In genomic region chr16:4661661-4662060, GRCh38 we compare ENCODE assay signal across 10 cellular contexts. TPM values are rescaled to one million over a fixed set of nuclear protein-coding genes. Genes with fewer than 3 reads are reported as not detected.
A peak's percentile ranks its signal among the peaks of the same experiment; 100 is the strongest.
DNase-seq lines count a peak whose midpoint lies in the region; ATAC-seq, FAIRE-seq and TF ChIP-seq lines count a peak whose summit lies in the region.
"Had no signal": no experiment of that assay in that cellular context is flagged by ENCODE, and none has a peak within 500 bp of the region (broad histone marks: within the 10 kb centered on the region; RNA-seq: fewer than 3 reads in every experiment).

No MANE protein-coding gene starts in this region.

- DNase-seq in CD8-positive, alpha-beta memory T cell: no peak
- DNase-seq in NCI-H1694 (lab: John Stamatoyannopoulos, UW) (peak; percentile 72), astrocyte (ENCODE audit: low read depth) (peak; percentile 38), midbrain (lab: John Stamatoyannopoulos, UW) (peak; percentile 37), mucosa of descending colon (no peak), H9 (no peak)
- DNase-seq in stimulated activated naive CD8-positive, alpha-beta T cell treated with anti-CD3 and anti-CD28 coated beads, Interleukin-15, amount 100 ng/mL, for 72 hours: no peak
- DNase-seq: Peyer's patch had no signal

- H3K27me3 Mint-ChIP-seq in CD8-positive, alpha-beta memory T cell: no peaks in the 10 kb centered on the region
- H3K27me3 Mint-ChIP-seq in astrocyte (ENCODE audit: low read depth, unreplicated experiment) (no peaks in the 10 kb centered on the region), H9 (ENCODE audit: low read depth) (no peaks in the 10 kb centered on the region; the same call in 1 of the 2 replicates)
- no peaks in the 10 kb centered on the region for H3K27me3 Mint-ChIP-seq in stimulated activated naive CD8-positive, alpha-beta T cell treated with anti-CD3 and anti-CD28 coated beads, Interleukin-15, amount 100 ng/mL, for 72 hours
- H3K27me3 Mint-ChIP-seq: memory B cell had no signal

- H2BK20ac ChIP-seq in H9 (ENCODE audit: low read depth, low read length, poor library complexity, severe bottlenecking): no peak overlapping the region

- no peak overlapping the region for H3K4ac ChIP-seq in H9 (ENCODE audit: low read depth, low read length)

- no peak overlapping the region for H4K91ac ChIP-seq in H9 (ENCODE audit: insufficient read length, low read depth, low read length)

- no peak overlapping the region for H2BK12ac ChIP-seq in H9 (ENCODE audit: insufficient read length, low read depth, low read length)

- no peak overlapping the region for H3K18ac ChIP-seq in H9 (ENCODE audit: insufficient read length, low read depth, low read length)

- no peak overlapping the region for H3K14ac ChIP-seq in H9 (ENCODE audit: insufficient read depth, low read length)

- H3K36me3 Mint-ChIP-seq in CD8-positive, alpha-beta memory T cell: peaks cover 0 to 29% (median 0%) of the 10 kb centered on the region in 3 donors
- H3K36me3 Mint-ChIP-seq in astrocyte (ENCODE audit: low read depth, unreplicated experiment): peaks cover 10% of the 10 kb centered on the region
- H3K36me3 Mint-ChIP-seq in H9 (ENCODE audit: insufficient read depth in 1 of 3, low read depth in 3 of 3): peaks cover 6 to 52% (median 27%) of the 10 kb centered on the region in 3 experiments; a peak in 6 of 7 replicates

- no peaks in the 10 kb centered on the region for H3K79me1 ChIP-seq in H9 (ENCODE audit: insufficient read depth, low read depth, low read length, poor library complexity, severe bottlenecking)

- no peaks in the 10 kb centered on the region for H3K27me3 ChIP-seq in CD8-positive, alpha-beta memory T cell (ENCODE audit: insufficient read depth, low read length, poor library complexity, severe bottlenecking)
- H3K27me3 ChIP-seq in astrocyte (ENCODE audit: insufficient read depth, low read length) (no peaks in the 10 kb centered on the region), H9 (ENCODE audit: insufficient read depth, low read length) (no peaks in the 10 kb centered on the region)
- H3K27me3 ChIP-seq: Peyer's patch had no signal

- WGBS in H9 (ENCODE audit: extremely low coverage, insufficient read length, low lambda C conversion rate): no CpG with 5 or more reads among the region's 11 CpGs

- H3K27ac Mint-ChIP-seq in CD8-positive, alpha-beta memory T cell: peak overlapping the region in 7 of 8 donors; percentile 15 to 95 (median 61)
- H3K27ac Mint-ChIP-seq in astrocyte (ENCODE audit: unreplicated experiment) (no peak overlapping the region), H9 (no peak overlapping the region)
- H3K27ac Mint-ChIP-seq in stimulated activated naive CD8-positive, alpha-beta T cell treated with anti-CD3 and anti-CD28 coated beads, Interleukin-15, amount 100 ng/mL, for 72 hours: peak overlapping the region in 1 of 2 donors; percentile 78
- H3K27ac Mint-ChIP-seq: memory B cell had no signal

- H2AFZ ChIP-seq in astrocyte (ENCODE audit: low read depth, low read length): no peak overlapping the region
- no peak overlapping the region for H2AFZ ChIP-seq in H9 (ENCODE audit: low read length)

- H3K9ac ChIP-seq in astrocyte (ENCODE audit: low read length) (no peak overlapping the region), H9 (ENCODE audit: extremely low read depth, insufficient read length, low read length) (no peak overlapping the region)

- H3T11ph ChIP-seq in H9 (ENCODE audit: low read length): no peak overlapping the region

- no peak overlapping the region for H3K4me3 ChIP-seq in CD8-positive, alpha-beta memory T cell (ENCODE audit: low read length)
- H3K4me3 ChIP-seq in astrocyte (ENCODE audit: insufficient read depth, low read depth, low read length) (no peak overlapping the region), mucosa of descending colon (no peak overlapping the region)
- H3K4me3 ChIP-seq: Peyer's patch had no signal

- H2BK120ac ChIP-seq in H9 (ENCODE audit: low read depth, low read length, poor library complexity, severe bottlenecking): no peak overlapping the region

- no peak overlapping the region for H3K23ac ChIP-seq in H9 (ENCODE audit: insufficient read length, low read depth, low read length)

- H3K4me1 ChIP-seq in CD8-positive, alpha-beta memory T cell (ENCODE audit: insufficient read depth, low read length): peaks cover 59% of the 10 kb centered on the region
- H3K4me1 ChIP-seq in astrocyte (ENCODE audit: insufficient read depth, low read length) (peaks cover 33% of the 10 kb centered on the region), mucosa of descending colon (ENCODE audit: low read depth) (peaks cover 28% of the 10 kb centered on the region), H9 (ENCODE audit: insufficient read depth, low read length) (no peaks in the 10 kb centered on the region)

- CTCF ChIA-PET in CD8-positive, alpha-beta memory T cell (lab: Charles Lee): no interaction called here

- ATAC-seq in stimulated activated naive CD8-positive, alpha-beta T cell treated with anti-CD3 and anti-CD28 coated beads, Interleukin-15, amount 100 ng/mL, for 72 hours: no peak
- ATAC-seq in HG03439 (IDR thresholded peaks at IDR 0.05; ENCODE audit: unreplicated experiment): no peak
- no peak for ATAC-seq in mucosa of descending colon

- H4K5ac ChIP-seq in H9 (ENCODE audit: insufficient read length, low read depth, low read length): no peak overlapping the region

- no peaks in the 10 kb centered on the region for H3K36me3 ChIP-seq in CD8-positive, alpha-beta memory T cell (ENCODE audit: insufficient read depth, low read length)
- H3K36me3 ChIP-seq in astrocyte (ENCODE audit: insufficient read depth, low read length) (peaks cover 3% of the 10 kb centered on the region), mucosa of descending colon (ENCODE audit: low read depth) (peaks cover 6% of the 10 kb centered on the region)

- H3K27ac ChIP-seq in CD8-positive, alpha-beta memory T cell (ENCODE audit: low read depth, low read length): no peak overlapping the region
- H3K27ac ChIP-seq in astrocyte (ENCODE audit: low read depth, low read length): no peak overlapping the region
- H3K27ac ChIP-seq in H9 (ENCODE audit: insufficient read length, low read depth, low read length): no peak overlapping the region
- H3K27ac ChIP-seq: Peyer's patch had no signal

- H4K20me1 ChIP-seq in astrocyte (ENCODE audit: insufficient read depth, low read length) (peaks cover 62% of the 10 kb centered on the region), H9 (ENCODE audit: control insufficient read depth, insufficient read depth, insufficient read length) (no peaks in the 10 kb centered on the region)

- FAIRE-seq in astrocyte (lab: Jason Lieb, UNC): no peak

- intact Hi-C loops in mucosa of descending colon (cut with DNase I, micrococcal nuclease): no loop called here

- no peaks in the 10 kb centered on the region for H3K23me2 ChIP-seq in H9 (ENCODE audit: insufficient read length, low read depth, low read length, poor library complexity, severe bottlenecking)

- H3K4me1 Mint-ChIP-seq in CD8-positive, alpha-beta memory T cell: peaks cover 32 to 56% (median 49%) of the 10 kb centered on the region in 3 donors
- H3K4me1 Mint-ChIP-seq in astrocyte (ENCODE audit: low read depth, unreplicated experiment): peaks cover 20% of the 10 kb centered on the region
- H3K4me1 Mint-ChIP-seq in stimulated activated naive CD8-positive, alpha-beta T cell treated with anti-CD3 and anti-CD28 coated beads, Interleukin-15, amount 100 ng/mL, for 72 hours: peaks cover 73% of the 10 kb centered on the region
- H3K4me1 Mint-ChIP-seq in H9: peaks cover 0 to 8% of the 10 kb centered on the region in 2 experiments; a peak in 2 of 4 replicates

- no peak overlapping the region for H2AK5ac ChIP-seq in H9 (ENCODE audit: insufficient read length, low read length)

- H3K9me3 ChIP-seq in CD8-positive, alpha-beta memory T cell (ENCODE audit: low read length): no peaks in the 10 kb centered on the region
- H3K9me3 ChIP-seq in astrocyte (ENCODE audit: insufficient read depth, low read depth, low read length): no peaks in the 10 kb centered on the region
- no peaks in the 10 kb centered on the region for H3K9me3 ChIP-seq in mucosa of descending colon
- H3K9me3 ChIP-seq in H9 (ENCODE audit: control insufficient read depth, low read depth, low read length): no peaks in the 10 kb centered on the region
- H3K9me3 ChIP-seq: Peyer's patch had no signal

- H2BK5ac ChIP-seq in H9 (ENCODE audit: insufficient read length, low read length): no peak overlapping the region

- H3K56ac ChIP-seq in H9 (ENCODE audit: insufficient read length, low read depth, low read length): no peak overlapping the region

- H3K79me2 ChIP-seq in astrocyte (ENCODE audit: insufficient read depth, low read length) (peaks cover 30% of the 10 kb centered on the region), H9 (ENCODE audit: insufficient read depth, low read length) (no peaks in the 10 kb centered on the region)

- no peak overlapping the region for H4K8ac ChIP-seq in H9 (replicated peaks; ENCODE audit: insufficient read length, low read depth, low read length)

- TF ChIP-seq CTCF in astrocyte (IDR thresholded peaks at IDR 0.05; ENCODE audit: insufficient read depth, low read depth, low read length): no peak
- no peak for TF ChIP-seq CTCF in mucosa of descending colon (IDR thresholded peaks at IDR 0.05)
- no peak for TF ChIP-seq CTCF in H9 (conservative IDR thresholded peaks at IDR 0.05)

- no peak overlapping the region for H2BK15ac ChIP-seq in H9 (ENCODE audit: low read depth, low read length)

- no peak overlapping the region for H3K4me3 Mint-ChIP-seq in CD8-positive, alpha-beta memory T cell
- H3K4me3 Mint-ChIP-seq in astrocyte (ENCODE audit: unreplicated experiment) (peak overlapping the region; percentile 27), H9 (no peak overlapping the region)
- no peak overlapping the region for H3K4me3 Mint-ChIP-seq in stimulated activated naive CD8-positive, alpha-beta T cell treated with anti-CD3 and anti-CD28 coated beads, Interleukin-15, amount 100 ng/mL, for 72 hours
- H3K4me3 Mint-ChIP-seq: memory B cell had no signal

- no peaks in the 10 kb centered on the region for H3K9me3 Mint-ChIP-seq in CD8-positive, alpha-beta memory T cell
- H3K9me3 Mint-ChIP-seq in astrocyte (ENCODE audit: unreplicated experiment) (no peaks in the 10 kb centered on the region), H9 (no peaks in the 10 kb centered on the region)
- no peaks in the 10 kb centered on the region for H3K9me3 Mint-ChIP-seq in stimulated activated naive CD8-positive, alpha-beta T cell treated with anti-CD3 and anti-CD28 coated beads, Interleukin-15, amount 100 ng/mL, for 72 hours
- H3K9me3 Mint-ChIP-seq: memory B cell had no signal

- no peak overlapping the region for H3K4me2 ChIP-seq in astrocyte (ENCODE audit: low read length)
- no peak overlapping the region for H3K4me2 ChIP-seq in H9 (ENCODE audit: insufficient read depth, insufficient read length, low read length)

- POLR2A ChIA-PET in CD8-positive, alpha-beta memory T cell (lab: Charles Lee): no interaction called here

RNA-seq across cellular contexts. Expression of gene NUDT16L1, which starts 31.7 kb away (rescaled TPM):
- 10 to 100 TPM; 40.6 to 47.7 TPM for total RNA-seq in CD8-positive, alpha-beta memory T cell
- 89.2 TPM for polyA plus RNA-seq in CD8-positive, alpha-beta memory T cell
- total RNA-seq in astrocyte (42.2 and 43.6 TPM in 2 replicates), mucosa of descending colon (10 to 100 TPM; 28.3 to 47.8 (median 40.4) TPM), H9 (2021) (49.4 and 50.0 TPM in 2 replicates)

RNA-seq across cellular contexts. Expression of gene MGRN1, which starts 37.0 kb away (rescaled TPM):
- 10 to 100 TPM; 67.3 to 69.7 TPM for total RNA-seq in CD8-positive, alpha-beta memory T cell
- 6.4 TPM for polyA plus RNA-seq in CD8-positive, alpha-beta memory T cell
- 89.0 and 91.5 TPM in 2 replicates for total RNA-seq in astrocyte
- 10 to 100 TPM; 72.3 to 80.2 (median 77.0) TPM for total RNA-seq in mucosa of descending colon
- total RNA-seq in H9 (2021): 91.6 and 93.9 TPM in 2 replicates

RNA-seq across cellular contexts. Expression of gene UBALD1, which starts 47.0 kb away (rescaled TPM):
- 10 to 100 TPM; 18.7 to 22.3 TPM for total RNA-seq in CD8-positive, alpha-beta memory T cell
- polyA plus RNA-seq in CD8-positive, alpha-beta memory T cell: 4.9 TPM
- 49.8 and 53.0 TPM in 2 replicates for total RNA-seq in astrocyte
- total RNA-seq in mucosa of descending colon: 10 to 100 TPM; 21.3 to 38.8 (median 22.5) TPM
- total RNA-seq in H9 (2021): 80.9 and 81.7 TPM in 2 replicates

Comparison
In these comparisons a context has a peak if more than half of its experiments do, and no peak if none do; other contexts are left out.
1. DNase-seq: peak in NCI-H1694 (single experiment), astrocyte (single experiment) and midbrain (single experiment); none in CD8-positive, alpha-beta memory T cell (0 of 5), stimulated activated naive CD8-positive, alpha-beta T cell treated with anti-CD3 and anti-CD28 coated beads, Interleukin-15, amount 100 ng/mL, for 72 hours (0 of 2), mucosa of descending colon (0 of 3) and H9 (single experiment).
2. H3K27ac Mint-ChIP-seq: peak in CD8-positive, alpha-beta memory T cell (7 of 8); none in astrocyte (single experiment) and H9 (0 of 3).